Comparison of ENCODE assay signal across 16 cellular contexts in genomic region chr15:64284037-64284436, GRCh38.
DNase-seq lines count a peak whose midpoint lies in the region; ATAC-seq and TF ChIP-seq lines count a peak whose summit lies in the region.
"Had no signal": no experiment of that assay in that cellular context is flagged by ENCODE, and none has a peak within 500 bp of the region (broad histone marks: within the 10 kb centered on the region; RNA-seq: fewer than 3 reads in every experiment).

No MANE protein-coding gene starts in this region.

- H3K4me1 Mint-ChIP-seq in CD8-positive, alpha-beta T cell (ENCODE audit: low read depth): peaks cover 8% of the 10 kb centered on the region

- H3K27me3 Mint-ChIP-seq in CD8-positive, alpha-beta T cell (ENCODE audit: low read depth): no peaks in the 10 kb centered on the region
- H3K27me3 Mint-ChIP-seq: activated CD8-positive, alpha-beta memory T cell treated with anti-CD3 and anti-CD28 coated beads, Interleukin-2, amount 10 ng/mL, durations not matched to agents 7 days and 5 days; B cell; memory B cell had no signal

- no peak overlapping the region for H3K27ac Mint-ChIP-seq in CD8-positive, alpha-beta T cell
- H3K27ac Mint-ChIP-seq: activated CD8-positive, alpha-beta memory T cell treated with anti-CD3 and anti-CD28 coated beads, Interleukin-2, amount 10 ng/mL, durations not matched to agents 7 days and 5 days; B cell; GM23338; memory B cell had no signal

- ATAC-seq in heart left ventricle (peak in 3 of 4 donors; percentile 20 to 63 (median 27)), HG03097 (IDR thresholded peaks at IDR 0.05; ENCODE audit: low FRiP score, unreplicated experiment) (no peak)
- no peak for ATAC-seq in CD8-positive, alpha-beta T cell
- ATAC-seq: activated CD8-positive, alpha-beta memory T cell treated with anti-CD3 and anti-CD28 coated beads, Interleukin-2, amount 10 ng/mL, durations not matched to agents 7 days and 5 days; GM23338 had no signal

- TF ChIP-seq CTCF in heart left ventricle (IDR thresholded peaks at IDR 0.05) (no peak), fibroblast of pulmonary artery (IDR thresholded peaks at IDR 0.05; ENCODE audit: low read length, missing control alignments) (no peak)
- no peak for TF ChIP-seq CTCF in CD8-positive, alpha-beta T cell (IDR thresholded peaks at IDR 0.05)

- no peaks in the 10 kb centered on the region for H3K27me3 ChIP-seq in heart left ventricle
- no peaks in the 10 kb centered on the region for H3K27me3 ChIP-seq in CD8-positive, alpha-beta T cell (ENCODE audit: insufficient read depth, low read length)
- H3K27me3 ChIP-seq: esophagus squamous epithelium, right lobe of liver had no signal

- 57 to 81% (median 74%) methylated on average over 1 of the region's 1 CpG for whole genome bisulfite sequencing in heart left ventricle, 4 donors

- H3K27ac ChIP-seq in heart left ventricle: peak overlapping the region in 1 of 12 donors; percentile 22
- H3K27ac ChIP-seq in CD8-positive, alpha-beta T cell (ENCODE audit: low read depth, low read length): no peak overlapping the region
- H3K27ac ChIP-seq: esophagus squamous epithelium, right lobe of liver had no signal

- H3K4me1 ChIP-seq in heart left ventricle: peaks cover 0 to 6% (median 0%) of the 10 kb centered on the region in 12 donors
- no peaks in the 10 kb centered on the region for H3K4me1 ChIP-seq in CD8-positive, alpha-beta T cell (ENCODE audit: insufficient read depth, low read length)

- TF ChIP-seq POLR2A in heart left ventricle (IDR thresholded peaks at IDR 0.05): no peak

- no peak overlapping the region for H3K4me3 Mint-ChIP-seq in CD8-positive, alpha-beta T cell
- H3K4me3 Mint-ChIP-seq: activated CD8-positive, alpha-beta memory T cell treated with anti-CD3 and anti-CD28 coated beads, Interleukin-2, amount 10 ng/mL, durations not matched to agents 7 days and 5 days; B cell; GM23338; memory B cell had no signal

- CTCF ChIA-PET in CD8-positive, alpha-beta T cell (lab: Charles Lee): no interaction called here

- POLR2A ChIA-PET in CD8-positive, alpha-beta T cell (lab: Charles Lee): interaction anchor here (1.1 kb wide), 1 partner anchor 131 kb away, joined by 3 read pairs; no protein-coding TSS in a partner anchor

- H3K9me3 Mint-ChIP-seq in CD8-positive, alpha-beta T cell: no peaks in the 10 kb centered on the region
- H3K9me3 Mint-ChIP-seq: GM23338, memory B cell had no signal

- intact Hi-C loops in heart left ventricle (cut with DNase I): no loop called here
- intact Hi-C loops in cardiac septum (cut with DNase I): loop anchor here (10.0 kb wide), 1 partner anchor 59 kb away; no protein-coding TSS in a partner anchor
- intact Hi-C loops in CD8-positive, alpha-beta T cell (cut with DNase I, micrococcal nuclease): no loop called here

- H3K4me3 ChIP-seq in heart left ventricle (no peak overlapping the region), fibroblast of pulmonary artery (replicated peaks; ENCODE audit: low read depth, low read length) (peak overlapping the region; percentile 12)
- H3K4me3 ChIP-seq in CD8-positive, alpha-beta T cell (ENCODE audit: low read depth, low read length): no peak overlapping the region
- H3K4me3 ChIP-seq: esophagus squamous epithelium, GM23338, right lobe of liver had no signal

- peaks cover 14% of the 10 kb centered on the region for H3K36me3 Mint-ChIP-seq in CD8-positive, alpha-beta T cell

- no peaks in the 10 kb centered on the region for H3K36me3 ChIP-seq in heart left ventricle
- H3K36me3 ChIP-seq in CD8-positive, alpha-beta T cell (ENCODE audit: insufficient read depth, low read length): no peaks in the 10 kb centered on the region
- H3K36me3 ChIP-seq: right lobe of liver had no signal

- DNase-seq in heart left ventricle (no peak), cardiac septum (ENCODE audit: low spot score) (no peak), SKM-1 (lab: John Stamatoyannopoulos, UW; ENCODE audit: unreplicated experiment) (peak; percentile 71), fibroblast of pulmonary artery (ENCODE audit: low read depth) (peak; percentile 72), smooth muscle cell of the brain vasculature (ENCODE audit: low read depth, low spot score) (peak; percentile 20), DMS153 (lab: John Stamatoyannopoulos, UW) (no peak)
- DNase-seq in CD8-positive, alpha-beta T cell: no peak
- DNase-seq: activated CD8-positive, alpha-beta memory T cell treated with anti-CD3 and anti-CD28 coated beads, Interleukin-2, amount 10 ng/mL, durations not matched to agents 7 days and 5 days; amniotic stem cell; esophagus squamous epithelium; NCI-H524 treated with DMSO at 0.1 percent for 48 hours; right lobe of liver had no signal

- H3K9me3 ChIP-seq in heart left ventricle: no peaks in the 10 kb centered on the region
- H3K9me3 ChIP-seq in CD8-positive, alpha-beta T cell (ENCODE audit: low read length): no peaks in the 10 kb centered on the region
- H3K9me3 ChIP-seq: esophagus squamous epithelium, right lobe of liver had no signal

Comparison
In these comparisons a context has a peak if more than half of its experiments do, and no peak if none do; other contexts are left out.
1. ATAC-seq: peak in heart left ventricle (3 of 4); none in HG03097 (single experiment) and CD8-positive, alpha-beta T cell (single experiment).
2. DNase-seq: peak in SKM-1 (single experiment), fibroblast of pulmonary artery (single experiment) and smooth muscle cell of the brain vasculature (single experiment); none in heart left ventricle (0 of 5), cardiac septum (single experiment), CD8-positive, alpha-beta T cell (0 of 7) and DMS153 (single experiment).